ENCODE assay signal across 15 cellular contexts in the genomic region with DNA sequence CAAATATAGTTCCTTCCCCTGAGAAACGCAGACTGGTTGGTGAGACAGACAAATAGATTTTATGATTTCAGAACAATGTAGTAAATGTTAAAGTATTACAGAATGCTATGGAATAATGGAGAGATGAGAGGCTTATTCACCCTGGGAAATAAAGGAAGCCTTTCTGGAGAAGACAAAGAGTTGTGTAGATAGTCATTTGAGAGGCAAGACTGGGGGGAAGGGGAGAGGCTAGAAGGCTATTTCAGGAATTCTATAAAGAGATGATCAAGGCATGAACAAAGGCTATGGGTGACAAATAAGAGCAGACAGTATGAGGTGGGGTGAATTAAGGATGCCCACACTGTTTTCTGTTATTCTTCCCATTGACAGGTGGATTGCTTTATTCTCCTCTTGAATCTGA.
DNase-seq lines count a peak whose midpoint lies in the region; ATAC-seq and TF ChIP-seq lines count a peak whose summit lies in the region.
"Had no signal": no experiment of that assay in that cellular context is flagged by ENCODE, and none has a peak within 500 bp of the region (broad histone marks: within the 10 kb centered on the region; RNA-seq: fewer than 3 reads in every experiment).

No MANE protein-coding gene starts in this region.

- ATAC-seq in HG03039 (IDR thresholded peaks at IDR 0.05; ENCODE audit: unreplicated experiment): no peak
- ATAC-seq in HG02973 (IDR thresholded peaks at IDR 0.05; ENCODE audit: unreplicated experiment): no peak

- peaks cover 18% of the 10 kb centered on the region for H3K9me3 Mint-ChIP-seq in mesothelial cell of epicardium

- no peak for TF ChIP-seq CTCF in mesothelial cell of epicardium (IDR thresholded peaks at IDR 0.05; ENCODE audit: unreplicated experiment)

- H3K4me1 Mint-ChIP-seq in mesothelial cell of epicardium: no peaks in the 10 kb centered on the region

- no peaks in the 10 kb centered on the region for H3K36me3 Mint-ChIP-seq in mesothelial cell of epicardium
- H3K36me3 Mint-ChIP-seq: CD4-positive, CD25-positive, alpha-beta regulatory T cell had no signal

- DNase-seq in Ammon's horn (ENCODE audit: low spot score) (peak; percentile 58), inferior parietal cortex (ENCODE audit: extremely low spot score) (peak; percentile 62), putamen (ENCODE audit: low spot score) (peak; percentile 89), NCI-H1092 (lab: John Stamatoyannopoulos, UW) (no peak), mesothelial cell of epicardium (ENCODE audit: low spot score in 2 of 2, unreplicated experiment in 2 of 2) (no peak)
- DNase-seq: Calu3; CD4-positive, CD25-positive, alpha-beta regulatory T cell; DMS 273 treated with DMSO at 0.1 percent for 48 hours; GM23248; H7 had no signal

- H3K27ac Mint-ChIP-seq in mesothelial cell of epicardium: no peak overlapping the region
- H3K27ac Mint-ChIP-seq: CD4-positive, CD25-positive, alpha-beta regulatory T cell had no signal

- no peak overlapping the region for H3K4me3 Mint-ChIP-seq in mesothelial cell of epicardium
- H3K4me3 Mint-ChIP-seq: CD4-positive, CD25-positive, alpha-beta regulatory T cell had no signal

- H3K27me3 Mint-ChIP-seq in mesothelial cell of epicardium (ENCODE audit: low read depth): peaks cover 2% of the 10 kb centered on the region

- peak overlapping the region; percentile 90 for H3K27ac ChIP-seq in cingulate gyrus (ENCODE audit: low read depth, low read length)
- H3K27ac ChIP-seq: 22Rv1; BLaER1 treated with 17β-estradiol and CSF1 and Interleukin-3, amounts not matched to agents 10 nM and 100 nM; GM23248 had no signal

Comparison
In these comparisons a context has a peak if more than half of its experiments do, and no peak if none do; other contexts are left out.
1. DNase-seq: peak in Ammon's horn (single experiment), inferior parietal cortex (single experiment) and putamen (single experiment); none in NCI-H1092 (single experiment) and mesothelial cell of epicardium (0 of 2).